Comparison of ENCODE assay signal across 24 cellular contexts in genomic region chrX:3415011-3415410, GRCh38.
"Had no signal": no experiment of that assay in that cellular context is flagged by ENCODE, and none has a peak within 500 bp of the region (broad histone marks: within the 10 kb centered on the region; RNA-seq: fewer than 3 reads in every experiment).

No MANE protein-coding gene starts in this region.

- H3K4me2 ChIP-seq: neural progenitor cell had no signal

- H3K9ac ChIP-seq: neural progenitor cell had no signal

- DNase-seq: activated CD4-positive, alpha-beta T cell treated with anti-CD3 and anti-CD28 coated beads for 36 hours; activated CD4-positive, CD25-positive, alpha-beta regulatory T cell; activated effector memory CD4-positive, alpha-beta T cell treated with Interleukin-2 at 50 U/mL for 16 hours; activated naive CD4-positive, alpha-beta T cell treated with Interleukin-2 at 50 U/mL for 16 hours; activated naive CD8-positive, alpha-beta T cell treated with anti-CD3 and anti-CD28 coated beads for 36 hours; adrenal gland; caudate nucleus; endodermal cell; kidney glomerular epithelial cell; lower lobe of right lung; mesenchymal stem cell; natural killer cell; occipital lobe; posterior cingulate gyrus; right cardiac atrium; stimulated activated CD4-positive, alpha-beta T cell treated with anti-CD3 and anti-CD28 coated beads, Interleukin-12 subunit alpha, Interleukin-12 subunit beta, amount 100 ng/mL, for 4 hours; stimulated activated CD4-positive, alpha-beta T cell treated with anti-CD3 and anti-CD28 coated beads, Interleukin-4, amount 100 ng/mL, for 1 hour; T-helper 1 cell; upper lobe of left lung had no signal

- H3K36me3 ChIP-seq: adrenal gland, ascending aorta, lower lobe of right lung, neural progenitor cell, upper lobe of left lung, vagina had no signal

- H3K27ac ChIP-seq: adrenal gland, ascending aorta, lower lobe of right lung, neural progenitor cell, upper lobe of left lung, vagina had no signal

- H3K4me3 ChIP-seq: adrenal gland, ascending aorta, lower lobe of right lung, neural progenitor cell, upper lobe of left lung, vagina had no signal

- H2AFZ ChIP-seq: neural progenitor cell had no signal

- ATAC-seq: activated CD4-positive, alpha-beta T cell treated with anti-CD3 and anti-CD28 coated beads for 36 hours; esophagus mucosa; left lobe of liver; lower lobe of right lung; natural killer cell; right cardiac atrium had no signal

- H3K4me1 ChIP-seq: adrenal gland, ascending aorta, lower lobe of right lung, neural progenitor cell, upper lobe of left lung, vagina had no signal

- H3K27me3 ChIP-seq: adrenal gland, ascending aorta, neural progenitor cell, upper lobe of left lung, vagina had no signal

- H3K9me3 ChIP-seq: adrenal gland, lower lobe of right lung, upper lobe of left lung, vagina had no signal
